ENCODE assay signal across 18 cellular contexts in genomic region chr15:94097567-94097966, GRCh38.
A peak's percentile ranks its signal among the peaks of the same experiment; 100 is the strongest.
DNase-seq lines count a peak whose midpoint lies in the region; ATAC-seq, FAIRE-seq and TF ChIP-seq lines count a peak whose summit lies in the region.
"Had no signal": no experiment of that assay in that cellular context is flagged by ENCODE, and none has a peak within 500 bp of the region (broad histone marks: within the 10 kb centered on the region; RNA-seq: fewer than 3 reads in every experiment).

No MANE protein-coding gene starts in this region.

- TF ChIP-seq CTCF in AG10803 (conservative IDR thresholded peaks at IDR 0.05; ENCODE audit: low read length): no peak
- TF ChIP-seq CTCF in foreskin keratinocyte (conservative IDR thresholded peaks at IDR 0.05): no peak

- no peaks in the 10 kb centered on the region for H3K36me3 ChIP-seq in small intestine (ENCODE audit: control insufficient read depth in 2 of 2, insufficient read depth in 2 of 2, low read length in 2 of 2)
- no peaks in the 10 kb centered on the region for H3K36me3 ChIP-seq in CD4-positive, alpha-beta memory T cell (ENCODE audit: insufficient read depth, low read length)

- no peaks in the 10 kb centered on the region for H3K9me3 Mint-ChIP-seq in CD4-positive, alpha-beta memory T cell
- no peaks in the 10 kb centered on the region for H3K9me3 Mint-ChIP-seq in activated naive CD8-positive, alpha-beta T cell treated with anti-CD3 and anti-CD28 coated beads for 36 hours
- H3K9me3 Mint-ChIP-seq: CD4-positive, alpha-beta T cell had no signal

- no peak for FAIRE-seq in small intestine (lab: Jason Lieb, UNC)
- FAIRE-seq: D721Med, K562 had no signal

- CTCF ChIA-PET in CD4-positive, alpha-beta memory T cell (lab: Charles Lee; ENCODE audit: partially characterized antibody): no interaction called here

- H3K27ac Mint-ChIP-seq in CD4-positive, alpha-beta memory T cell: no peak overlapping the region
- H3K27ac Mint-ChIP-seq in activated naive CD8-positive, alpha-beta T cell treated with anti-CD3 and anti-CD28 coated beads for 36 hours: no peak overlapping the region
- H3K27ac Mint-ChIP-seq: B cell; CD4-positive, alpha-beta T cell had no signal

- DNase-seq in AG10803 (ENCODE audit: low read depth): peak; percentile 28
- DNase-seq in RPMI7951 (ENCODE audit: low read depth): peak; percentile 56
- peak in 1 of 2 donors; percentile 12 for DNase-seq in foreskin keratinocyte
- peak; percentile 9 for DNase-seq in small intestine
- DNase-seq in CD4-positive, alpha-beta memory T cell: no peak
- no peak for DNase-seq in activated naive CD8-positive, alpha-beta T cell treated with anti-CD3 and anti-CD28 coated beads for 36 hours
- DNase-seq: CD4-positive, alpha-beta T cell; DMS79 treated with DMSO at 0.1 percent for 48 hours; NCI-H1092; NCI-H1694; NCI-H345; NCI-H526 treated with DMSO at 0.1 percent for 48 hours; NK-92 treated with Interleukin-12 subunit alpha and Interleukin-12 subunit beta, amount 100 ng/mL, for 24 hours; Right ventricle myocardium superior had no signal

- POLR2A ChIA-PET in CD4-positive, alpha-beta memory T cell (lab: Charles Lee; ENCODE audit: partially characterized antibody): no interaction called here

- H3K4me1 ChIP-seq in foreskin keratinocyte: no peaks in the 10 kb centered on the region
- no peaks in the 10 kb centered on the region for H3K4me1 ChIP-seq in small intestine (ENCODE audit: control insufficient read depth in 2 of 2, insufficient read depth in 1 of 2, low read depth in 1 of 2, low read length in 1 of 2)
- H3K4me1 ChIP-seq in CD4-positive, alpha-beta memory T cell (ENCODE audit: insufficient read depth, low read length): no peaks in the 10 kb centered on the region

- H3K4me3 Mint-ChIP-seq in CD4-positive, alpha-beta memory T cell: no peak overlapping the region
- no peak overlapping the region for H3K4me3 Mint-ChIP-seq in activated naive CD8-positive, alpha-beta T cell treated with anti-CD3 and anti-CD28 coated beads for 36 hours
- H3K4me3 Mint-ChIP-seq: B cell; CD4-positive, alpha-beta T cell had no signal

- no peak overlapping the region for H3K4me3 ChIP-seq in AG10803 (ENCODE audit: low read length)
- H3K4me3 ChIP-seq in small intestine (ENCODE audit: low read depth in 1 of 2, low read length in 2 of 2): no peak overlapping the region
- no peak overlapping the region for H3K4me3 ChIP-seq in CD4-positive, alpha-beta memory T cell (ENCODE audit: low read length in 2 of 2)
- H3K4me3 ChIP-seq: K562 had no signal

- 73 to 78% (median 77%) methylated on average over 5 of the region's 5 CpGs for WGBS in small intestine, 3 donors

- H3K36me3 Mint-ChIP-seq in CD4-positive, alpha-beta memory T cell: no peaks in the 10 kb centered on the region
- no peaks in the 10 kb centered on the region for H3K36me3 Mint-ChIP-seq in activated naive CD8-positive, alpha-beta T cell treated with anti-CD3 and anti-CD28 coated beads for 36 hours

- H3K4me1 Mint-ChIP-seq in CD4-positive, alpha-beta memory T cell: no peaks in the 10 kb centered on the region
- no peaks in the 10 kb centered on the region for H3K4me1 Mint-ChIP-seq in activated naive CD8-positive, alpha-beta T cell treated with anti-CD3 and anti-CD28 coated beads for 36 hours
- H3K4me1 Mint-ChIP-seq: B cell had no signal

- ATAC-seq in foreskin keratinocyte (peak; percentile 42), GM18870 (IDR thresholded peaks at IDR 0.05; ENCODE audit: unreplicated experiment) (no peak)
- ATAC-seq: K562 had no signal

- H3K27me3 ChIP-seq in foreskin keratinocyte: peaks cover 4% of the 10 kb centered on the region
- H3K27me3 ChIP-seq in small intestine (ENCODE audit: control insufficient read depth in 2 of 2, insufficient read depth in 2 of 2, low read length in 2 of 2): no peaks in the 10 kb centered on the region
- no peaks in the 10 kb centered on the region for H3K27me3 ChIP-seq in CD4-positive, alpha-beta memory T cell (ENCODE audit: insufficient read depth, low read length)

- H3K27ac ChIP-seq in foreskin keratinocyte (no peak overlapping the region), small intestine (ENCODE audit: low read depth in 1 of 2, low read length in 1 of 2) (no peak overlapping the region)
- no peak overlapping the region for H3K27ac ChIP-seq in CD4-positive, alpha-beta memory T cell (ENCODE audit: low read depth, low read length)

- intact Hi-C loops in CD4-positive, alpha-beta memory T cell (cut with micrococcal nuclease): no loop called here

- H3K27me3 Mint-ChIP-seq in CD4-positive, alpha-beta memory T cell: peaks cover 2 to 11% of the 10 kb centered on the region in 2 donors
- peaks cover 9% of the 10 kb centered on the region for H3K27me3 Mint-ChIP-seq in activated naive CD8-positive, alpha-beta T cell treated with anti-CD3 and anti-CD28 coated beads for 36 hours

- H3K9me3 ChIP-seq in small intestine (ENCODE audit: control insufficient read depth, low read depth): no peaks in the 10 kb centered on the region
- no peaks in the 10 kb centered on the region for H3K9me3 ChIP-seq in CD4-positive, alpha-beta memory T cell (ENCODE audit: control insufficient read depth in 1 of 2, low read length in 2 of 2)

Comparison
In these comparisons a context has a peak if more than half of its experiments do, and no peak if none do; other contexts are left out.
1. DNase-seq: peak in AG10803 (single experiment), RPMI7951 (single experiment) and small intestine (single experiment); none in CD4-positive, alpha-beta memory T cell (0 of 5) and activated naive CD8-positive, alpha-beta T cell treated with anti-CD3 and anti-CD28 coated beads for 36 hours (single experiment).